Comparison of ENCODE assay signal across 8 cellular contexts in genomic region chr19:13796301-13797057, GRCh38. TPM values are rescaled to one million over a fixed set of nuclear protein-coding genes. Genes with fewer than 3 reads are reported as not detected.
DNase-seq lines count a peak whose midpoint lies in the region; ATAC-seq and TF ChIP-seq lines count a peak whose summit lies in the region.

No MANE protein-coding gene starts in this region.

- ATAC-seq in effector memory CD8-positive, alpha-beta T cell (replicated peaks): no peak

- TF ChIP-seq POLR2A in Peyer's patch (IDR thresholded peaks at IDR 0.05) (no peak), uterus (IDR thresholded peaks at IDR 0.05) (no peak)

- peak overlapping the region; percentile 77 for H3K4me2 ChIP-seq in mesendoderm (ENCODE audit: low read length)

- H2BK120ac ChIP-seq in mesendoderm (ENCODE audit: low read depth, low read length): no peak overlapping the region

- peak overlapping the region; percentile 9 for H3K23ac ChIP-seq in mesendoderm (ENCODE audit: low read length)

- H3K79me2 ChIP-seq in mesendoderm (ENCODE audit: control insufficient read depth, insufficient read depth, low read length): peaks cover 14% of the 10 kb centered on the region

- H3K56ac ChIP-seq in mesendoderm (ENCODE audit: low read length): peak overlapping the region; percentile 90

- no peak overlapping the region for H4K8ac ChIP-seq in mesendoderm (ENCODE audit: low read depth, low read length)

- H3K4me1 ChIP-seq in Peyer's patch (peaks cover 0 to 19% (median 13%) of the 10 kb centered on the region in 4 donors), mesendoderm (ENCODE audit: control insufficient read depth, low read depth, low read length) (no peaks in the 10 kb centered on the region), uterus (peaks cover 10 to 17% of the 10 kb centered on the region in 2 donors)

- H4K5ac ChIP-seq in mesendoderm (ENCODE audit: low read length): no peak overlapping the region

- DNase-seq in NCI-H146 (lab: John Stamatoyannopoulos, UW) (peak; percentile 10), NCI-H146 treated with DMSO at 0.1 percent for 48 hours (lab: John Stamatoyannopoulos, UW; ENCODE audit: unreplicated experiment) (no peak), Peyer's patch (peak in 2 of 3 donors; percentile 36 to 73), mesendoderm (peak; percentile 46), uterus (peak; percentile 81 to 87), NCI-H1436 (lab: John Stamatoyannopoulos, UW) (no peak), NCI-H1417 (lab: John Stamatoyannopoulos, UW) (no peak)
- DNase-seq in effector memory CD8-positive, alpha-beta T cell: no peak

- H2BK5ac ChIP-seq in mesendoderm (ENCODE audit: low read length): no peak overlapping the region

- no peaks in the 10 kb centered on the region for H3K27me3 Mint-ChIP-seq in effector memory CD8-positive, alpha-beta T cell

- H3K4me1 Mint-ChIP-seq in effector memory CD8-positive, alpha-beta T cell (ENCODE audit: low read depth in 2 of 2): peaks cover 21 to 25% of the 10 kb centered on the region in 2 donors

- peak overlapping the region; percentile 98 to 99 for H3K27ac Mint-ChIP-seq in effector memory CD8-positive, alpha-beta T cell

- intact Hi-C loops in uterus (cut with DNase I; ENCODE audit: low total_unique reads): loop anchor here (5.0 kb wide), 1 partner anchor 56 kb away; no protein-coding TSS in a partner anchor

- peaks cover 20% of the 10 kb centered on the region for H3K36me3 Mint-ChIP-seq in effector memory CD8-positive, alpha-beta T cell (ENCODE audit: insufficient read depth)

- peak overlapping the region; percentile 93 for H3K18ac ChIP-seq in mesendoderm (ENCODE audit: low read length)

- H2AK5ac ChIP-seq in mesendoderm (ENCODE audit: low read length): no peak overlapping the region

- H3K9ac ChIP-seq in mesendoderm (ENCODE audit: low read length): peak overlapping the region; percentile 78

- H3K36me3 ChIP-seq in Peyer's patch: no peaks in the 10 kb centered on the region
- no peaks in the 10 kb centered on the region for H3K36me3 ChIP-seq in mesendoderm (ENCODE audit: control insufficient read depth, insufficient read depth, low read length)
- no peaks in the 10 kb centered on the region for H3K36me3 ChIP-seq in uterus

- H3K79me1 ChIP-seq in mesendoderm (ENCODE audit: low read length): peaks cover 8% of the 10 kb centered on the region

- no peak overlapping the region for H2BK15ac ChIP-seq in mesendoderm (replicated peaks; ENCODE audit: low read depth)

- H3K27ac ChIP-seq in Peyer's patch: peak overlapping the region; percentile 85 to 93 (median 92)
- no peak overlapping the region for H3K27ac ChIP-seq in mesendoderm (ENCODE audit: low read depth, low read length)
- H3K27ac ChIP-seq in uterus: peak overlapping the region; percentile 88 to 99

- H3K9me3 ChIP-seq in Peyer's patch: no peaks in the 10 kb centered on the region
- no peaks in the 10 kb centered on the region for H3K9me3 ChIP-seq in uterus

- no peaks in the 10 kb centered on the region for H3K9me3 Mint-ChIP-seq in effector memory CD8-positive, alpha-beta T cell

- no peaks in the 10 kb centered on the region for H3K27me3 ChIP-seq in Peyer's patch
- no peaks in the 10 kb centered on the region for H3K27me3 ChIP-seq in mesendoderm (ENCODE audit: insufficient read depth, low read length, poor library complexity)
- no peaks in the 10 kb centered on the region for H3K27me3 ChIP-seq in uterus

- no peak for TF ChIP-seq CTCF in Peyer's patch (IDR thresholded peaks at IDR 0.05)
- TF ChIP-seq CTCF in uterus (IDR thresholded peaks at IDR 0.05): peak in 2 of 4 experiments; percentile 13 to 17

- peak overlapping the region; percentile 81 to 100 (median 96) for H3K4me3 ChIP-seq in Peyer's patch
- peak overlapping the region; percentile 70 for H3K4me3 ChIP-seq in mesendoderm (ENCODE audit: low read length)
- H3K4me3 ChIP-seq in uterus: peak overlapping the region; percentile 76 to 95

- H3K4ac ChIP-seq in mesendoderm (ENCODE audit: low read depth, low read length): no peak overlapping the region

- WGBS in mesendoderm (ENCODE audit: extremely low coverage, insufficient coverage, low lambda C conversion rate): no CpG with 5 or more reads among the region's 12 CpGs

- H3K4me3 Mint-ChIP-seq in effector memory CD8-positive, alpha-beta T cell: peak overlapping the region; percentile 94 to 99

RNA-seq across cellular contexts. Expression of gene ZSWIM4, which starts 1.2 kb away (rescaled TPM):
- total RNA-seq in Peyer's patch: 1 to 10 TPM; 1.6 to 9.1 (median 5.8) TPM
- polyA plus RNA-seq in mesendoderm (2013, experiment 1 of 2): 31.4 TPM
- polyA plus RNA-seq in mesendoderm (2013, experiment 2 of 2): 30.0 TPM
- total RNA-seq in uterus: 1 to 10 TPM in 3 of 4 donors, under 1 TPM in 1; 0.26 to 8.4 (median 6.0) TPM

RNA-seq across cellular contexts. Expression of gene C19orf53, which starts 22.2 kb away (rescaled TPM):
- 100 to 1,000 TPM in 1 of 4 donors, 10 to 100 TPM in 3; 71.3 to 148 (median 84.3) TPM for total RNA-seq in Peyer's patch
- 323 TPM for polyA plus RNA-seq in mesendoderm (2013, experiment 1 of 2)
- 327 TPM for polyA plus RNA-seq in mesendoderm (2013, experiment 2 of 2)
- total RNA-seq in uterus: 100 to 1,000 TPM in 1 of 4 donors, 10 to 100 TPM in 3; 20.5 to 233 (median 77.3) TPM

RNA-seq across cellular contexts. Expression of gene MRI1, which starts 32.2 kb away (rescaled TPM):
- total RNA-seq in Peyer's patch: 100 to 1,000 TPM in 2 of 4 donors, 10 to 100 TPM in 2; 59.2 to 126 (median 95.7) TPM
- polyA plus RNA-seq in mesendoderm (2013, experiment 1 of 2): 16.7 TPM
- 16.4 TPM for polyA plus RNA-seq in mesendoderm (2013, experiment 2 of 2)
- total RNA-seq in uterus: 10 to 100 TPM; 33.3 to 62.4 (median 45.9) TPM

Comparison
In these comparisons a context has a peak if more than half of its experiments do, and no peak if none do; other contexts are left out.
1. DNase-seq: peak in NCI-H146 (single experiment), Peyer's patch (2 of 3), mesendoderm (single experiment) and uterus (2 of 2); none in NCI-H146 treated with DMSO at 0.1 percent for 48 hours (single experiment), effector memory CD8-positive, alpha-beta T cell (0 of 3), NCI-H1436 (single experiment) and NCI-H1417 (0 of 3).
2. Peak in every context shown above with its lines, with median percentiles within 50 percentile points of each other: H3K4me3 ChIP-seq.